ENCODE assay signal across 21 cellular contexts in the genomic region with DNA sequence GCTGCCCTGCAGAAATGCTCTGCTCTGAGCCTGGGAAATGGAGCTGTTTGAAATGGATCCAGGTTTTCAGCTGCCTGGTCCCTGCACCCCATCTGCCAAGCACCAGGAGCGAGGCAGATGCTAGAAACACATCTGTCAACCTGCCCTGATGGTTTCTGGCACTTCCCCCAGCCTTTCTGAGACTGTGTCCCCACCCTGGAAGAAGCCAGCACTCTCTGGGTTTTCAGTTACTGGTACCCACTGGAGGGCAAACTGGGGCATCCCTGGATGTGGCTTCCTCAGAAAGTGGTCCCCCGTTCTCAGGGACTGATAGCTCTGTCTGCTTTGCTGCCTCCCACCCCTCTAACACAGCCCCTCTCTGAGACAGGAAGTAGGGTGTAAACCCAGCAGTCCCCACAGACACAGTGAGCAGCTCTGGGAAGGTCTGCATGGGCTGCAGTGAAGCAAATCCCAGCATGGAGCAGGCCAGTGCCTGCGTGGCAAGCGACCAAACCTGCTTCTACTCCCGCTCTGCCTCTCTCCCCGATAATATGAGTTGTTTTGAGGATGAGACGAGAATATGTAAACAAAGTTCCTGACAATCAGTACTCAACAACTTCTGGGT. TPM values are rescaled to one million over a fixed set of nuclear protein-coding genes. Genes with fewer than 3 reads are reported as not detected.
DNase-seq lines count a peak whose midpoint lies in the region; ATAC-seq, FAIRE-seq and TF ChIP-seq lines count a peak whose summit lies in the region.
"Had no signal": no experiment of that assay in that cellular context is flagged by ENCODE, and none has a peak within 500 bp of the region (broad histone marks: within the 10 kb centered on the region; RNA-seq: fewer than 3 reads in every experiment).

No MANE protein-coding gene starts in this region.

- TF ChIP-seq POLR2A in H1 (IDR thresholded peaks at IDR 0.05; ENCODE audit: control extremely low read depth in 1 of 2, low read depth in 2 of 2, low read length in 2 of 2) = no peak
- no peak for TF ChIP-seq POLR2A in GM12891 (IDR thresholded peaks at IDR 0.05; ENCODE audit: low read depth, low read length)

- H3K4me1 Mint-ChIP-seq in activated CD8-positive, alpha-beta memory T cell treated with anti-CD3 and anti-CD28 coated beads, Interleukin-2, amount 10 ng/mL, durations not matched to agents 7 days and 5 days = no peaks in the 10 kb centered on the region
- no peaks in the 10 kb centered on the region for H3K4me1 Mint-ChIP-seq in T-cell

- no peaks in the 10 kb centered on the region for H3K9me3 Mint-ChIP-seq in activated CD8-positive, alpha-beta memory T cell treated with anti-CD3 and anti-CD28 coated beads, Interleukin-2, amount 10 ng/mL, durations not matched to agents 7 days and 5 days (ENCODE audit: low read depth)
- H3K9me3 Mint-ChIP-seq in T-cell = no peaks in the 10 kb centered on the region
- H3K9me3 Mint-ChIP-seq: CD4-positive, alpha-beta memory T cell; H9 had no signal

- no peak overlapping the region for H4K8ac ChIP-seq in H1 (ENCODE audit: extremely low read depth, insufficient read depth, low read length)

- H3K14ac ChIP-seq in H1 (ENCODE audit: insufficient read length) = no peak overlapping the region

- H3K27me3 Mint-ChIP-seq in activated CD8-positive, alpha-beta memory T cell treated with anti-CD3 and anti-CD28 coated beads, Interleukin-2, amount 10 ng/mL, durations not matched to agents 7 days and 5 days = peaks cover 11% of the 10 kb centered on the region
- H3K27me3 Mint-ChIP-seq in T-cell = peaks cover 0 to 2% of the 10 kb centered on the region in 2 donors

- H3K79me1 ChIP-seq in H1 (ENCODE audit: low read depth, low read length) = no peaks in the 10 kb centered on the region

- H2BK120ac ChIP-seq in H1 (replicated peaks; ENCODE audit: low read depth, low read length) = no peak overlapping the region

- no peak overlapping the region for H3K56ac ChIP-seq in H1 (replicated peaks; ENCODE audit: insufficient read length, low read depth, low read length)

- no peaks in the 10 kb centered on the region for H3K36me3 ChIP-seq in H1 (ENCODE audit: control insufficient read depth in 2 of 4, insufficient read depth in 4 of 4, low read length in 3 of 4)

- H3K4me2 ChIP-seq in H1 (ENCODE audit: insufficient read depth in 1 of 2, low read depth in 2 of 2, low read length in 2 of 2) = no peak overlapping the region
- H3K4me2 ChIP-seq: SK-N-SH had no signal

- H3K18ac ChIP-seq in H1 (ENCODE audit: extremely low read depth, low read length) = no peak overlapping the region

- ATAC-seq in activated CD8-positive, alpha-beta memory T cell treated with anti-CD3 and anti-CD28 coated beads, Interleukin-2, amount 10 ng/mL, durations not matched to agents 7 days and 5 days = no peak
- ATAC-seq in T-cell (replicated peaks in 1 of 4) = no peak
- ATAC-seq in HG03565 (IDR thresholded peaks at IDR 0.05; ENCODE audit: unreplicated experiment) = no peak

- TF ChIP-seq EP300 in H1 (IDR thresholded peaks at IDR 0.05; ENCODE audit: borderline replicate concordance in 1 of 2, low read depth in 2 of 2, low read length in 2 of 2) = no peak

- no peak overlapping the region for H3K4me3 Mint-ChIP-seq in activated CD8-positive, alpha-beta memory T cell treated with anti-CD3 and anti-CD28 coated beads, Interleukin-2, amount 10 ng/mL, durations not matched to agents 7 days and 5 days
- no peak overlapping the region for H3K4me3 Mint-ChIP-seq in T-cell
- H3K4me3 Mint-ChIP-seq: B cell; CD4-positive, alpha-beta memory T cell; H9 had no signal

- no peak overlapping the region for H2BK5ac ChIP-seq in H1 (ENCODE audit: low read depth, low read length)

- no peak overlapping the region for H2BK20ac ChIP-seq in H1 (ENCODE audit: low read length)

- 93% methylated on average over 7 of the region's 7 CpGs; no CpG with 5 or more reads in 1 of the 2 experiments for WGBS in H1 (ENCODE audit: extremely low coverage in 1 of 2, insufficient coverage in 1 of 2, insufficient read length in 1 of 2, insufficient replicate concordance in 2 of 2, low coverage in 1 of 2, low lambda C conversion rate in 2 of 2, missing lambda C conversion rate in 1 of 2), 2 experiments

- no peak for TF ChIP-seq RAD21 in H1 (IDR thresholded peaks at IDR 0.05 in 1 of 2, conservative IDR thresholded peaks at IDR 0.05 in 1 of 2; ENCODE audit: low read depth in 2 of 2, low read length in 2 of 2)

- no peaks in the 10 kb centered on the region for H3K36me3 Mint-ChIP-seq in activated CD8-positive, alpha-beta memory T cell treated with anti-CD3 and anti-CD28 coated beads, Interleukin-2, amount 10 ng/mL, durations not matched to agents 7 days and 5 days
- H3K36me3 Mint-ChIP-seq in T-cell = no peaks in the 10 kb centered on the region
- H3K36me3 Mint-ChIP-seq: CD4-positive, alpha-beta memory T cell had no signal

- CTCF ChIA-PET in activated CD8-positive, alpha-beta memory T cell treated with anti-CD3 and anti-CD28 coated beads, Interleukin-2, amount 10 ng/mL, durations not matched to agents 7 days and 5 days (lab: Charles Lee) = interaction anchor here (1.0 to 6.6 kb wide), 4 partner anchors 23 to 219 kb away, joined by 3 to 92 read pairs (median 6); no protein-coding TSS in a partner anchor
- CTCF ChIA-PET in H1 (lab: Charles Lee; ENCODE audit: partially characterized antibody) = interaction anchor here (0.7 to 7.4 kb wide), 12 partner anchors 7 to 220 kb away, joined by 3 to 44 read pairs (median 6); no protein-coding TSS in a partner anchor
- CTCF ChIA-PET in T-cell (lab: Charles Lee) = interaction anchor here in 1 of 2 donors (1.2 kb wide), 1 partner anchor 220 kb away, joined by 4 read pairs; no protein-coding TSS in a partner anchor

- H3K27ac ChIP-seq in H1 (ENCODE audit: low read depth, low read length) = no peak overlapping the region

- H3K23ac ChIP-seq in H1 (ENCODE audit: insufficient read length) = no peak overlapping the region

- POLR2A ChIA-PET in H1 (lab: Charles Lee; ENCODE audit: partially characterized antibody) (no interaction called here), T-cell (lab: Charles Lee) (no interaction called here)

- 0 out of 2 replicates have a peak overlapping the region, but pooled peaks have one; percentile 52 for H2AFZ ChIP-seq in H1 (ENCODE audit: low read length)

- FAIRE-seq in H1 (lab: Jason Lieb, UNC) (no peak), GM12891 (lab: Jason Lieb, UNC) (no peak)

- no peak for TF ChIP-seq CTCF in H1 (IDR thresholded peaks at IDR 0.05; ENCODE audit: control extremely low read depth in 1 of 3, insufficient read depth in 1 of 3, low read depth in 1 of 3, low read length in 3 of 3)

- H3K9me3 ChIP-seq in H1 (ENCODE audit: insufficient read depth in 2 of 2, low read depth in 1 of 2, low read length in 1 of 2) = no peaks in the 10 kb centered on the region
- H3K9me3 ChIP-seq: SK-N-SH had no signal

- no peak overlapping the region for H2BK12ac ChIP-seq in H1 (ENCODE audit: low read depth, low read length)

- no peak overlapping the region for H3K4me3 ChIP-seq in H1 (ENCODE audit: extremely low read depth in 1 of 4, insufficient read depth in 2 of 4, low read depth in 3 of 4, low read length in 4 of 4)

- no peaks in the 10 kb centered on the region for H3K23me2 ChIP-seq in H1 (ENCODE audit: low read depth, low read length)

- H3K4ac ChIP-seq in H1 (replicated peaks; ENCODE audit: insufficient read length, low read depth, low read length) = no peak overlapping the region

- no peak overlapping the region for H3K9ac ChIP-seq in H1 (replicated peaks in 1 of 4; ENCODE audit: extremely low read depth in 1 of 4, low read depth in 3 of 4, low read length in 3 of 4)
- H3K9ac ChIP-seq: SK-N-SH had no signal

- H4K5ac ChIP-seq in H1 (ENCODE audit: insufficient read length, low read depth, low read length) = no peak overlapping the region

- no peaks in the 10 kb centered on the region for H4K20me1 ChIP-seq in H1 (replicated peaks in 1 of 2; ENCODE audit: control insufficient read depth in 1 of 2, insufficient read depth in 2 of 2, low read length in 2 of 2)

- no peaks in the 10 kb centered on the region for H3K27me3 ChIP-seq in H1 (replicated peaks in 1 of 4; ENCODE audit: control insufficient read depth in 3 of 4, extremely low read depth in 1 of 4, insufficient read depth in 3 of 4, low read length in 3 of 4)

- peak; percentile 27 for DNase-seq in activated CD8-positive, alpha-beta memory T cell treated with anti-CD3 and anti-CD28 coated beads, Interleukin-2, amount 10 ng/mL, durations not matched to agents 7 days and 5 days
- DNase-seq in activated CD8-positive, alpha-beta memory T cell treated with anti-CD3 and anti-CD28 coated beads for 24 hours = no peak
- DNase-seq in NCI-H1694 (lab: John Stamatoyannopoulos, UW) (peak; percentile 44), H1 (ENCODE audit: low read depth in 1 of 2, low spot score in 2 of 2) (peak in 1 of 2 experiments; percentile 36), GM12891 (ENCODE audit: insufficient read length, low spot score) (no peak), activated T-cell treated with anti-CD3 and anti-CD28 coated beads for 4 hours (no peak), T-cell (no peak)
- DNase-seq: 8988T; CD4-positive, alpha-beta memory T cell; DMS53; H9; IMR-90; NCI-H1048; NCI-H1436; NCI-H2081; NK-92 treated with Interleukin-12 subunit alpha and Interleukin-12 subunit beta, amount 100 ng/mL, for 24 hours; SHP77 treated with DMSO at 0.1 percent for 48 hours; SK-N-SH had no signal

- no peak overlapping the region for H2AK5ac ChIP-seq in H1 (ENCODE audit: low read depth, low read length)

- H2BK15ac ChIP-seq in H1 (ENCODE audit: low read length) = no peak overlapping the region

- H3K4me1 ChIP-seq in H1 (replicated peaks in 1 of 4; ENCODE audit: control insufficient read depth in 3 of 4, insufficient read depth in 4 of 4, low read length in 3 of 4) = peaks cover 0 to 3% (median 1%) of the 10 kb centered on the region in 4 experiments; a peak in 2 of 7 replicates

- H3K79me2 ChIP-seq in H1 (ENCODE audit: control insufficient read depth in 1 of 2, insufficient read depth in 2 of 2, low read length in 2 of 2) = no peaks in the 10 kb centered on the region

- H4K91ac ChIP-seq in H1 (replicated peaks; ENCODE audit: insufficient read length, low read length) = no peak overlapping the region

- no peak overlapping the region for H3K27ac Mint-ChIP-seq in activated CD8-positive, alpha-beta memory T cell treated with anti-CD3 and anti-CD28 coated beads, Interleukin-2, amount 10 ng/mL, durations not matched to agents 7 days and 5 days
- H3K27ac Mint-ChIP-seq in T-cell = no peak overlapping the region
- H3K27ac Mint-ChIP-seq: B cell; CD4-positive, alpha-beta memory T cell; H9 had no signal

RNA-seq across cellular contexts. Expression of a gene that starts 54.2 kb away (rescaled TPM):
- total RNA-seq in activated CD8-positive, alpha-beta memory T cell treated with anti-CD3 and anti-CD28 coated beads, Interleukin-2, amount 10 ng/mL, durations not matched to agents 7 days and 5 days = under 1 TPM; 0.09 to 0.40 TPM
- total RNA-seq in H1 (2021; fragmentation: NEBNext Ultra II Directional; extraction: Animal tissue kit (Norgen Biotek cat#: 25700)) = 1.6 and 1.8 TPM in 2 replicates
- polyA plus RNA-seq in H1 (2011; rRNA removed) = 0.83 and 1.1 TPM in 2 replicates
- 0.54 TPM for polyA plus RNA-seq in H1 (2011; cell fraction: cytosol; rRNA removed)
- 1.4 TPM for polyA plus RNA-seq in H1 (2011; cell fraction: nucleus; rRNA removed)
- polyA plus RNA-seq in H1 (2012, experiment 1 of 2) = 0.77 to 1.4 TPM (median 1.2 TPM) in 4 replicates
- polyA plus RNA-seq in H1 (2012, experiment 2 of 2) = 1.6 TPM
- 1.7 TPM for polyA plus RNA-seq in H1 (2013, experiment 1 of 2)
- polyA plus RNA-seq in H1 (2013, experiment 2 of 2) = 1.4 TPM
- polyA minus RNA-seq in H1 (2011; rRNA and poly(A)+ RNA removed) = 0.66 and 0.76 TPM in 2 replicates
- polyA minus RNA-seq in H1 (2011; cell fraction: cytosol; rRNA and poly(A)+ RNA removed) = 1.4 TPM
- 4.2 TPM for polyA minus RNA-seq in H1 (2011; cell fraction: nucleus; rRNA and poly(A)+ RNA removed)
- not detected for polyA plus RNA-seq in GM12891 (2012; ENCODE audit: low read depth, missing spikeins)
- total RNA-seq in T-cell = under 1 TPM; 0.23 to 0.56 (median 0.32) TPM
- total RNA-seq: IMR-90, NCI-H460 had no signal

Comparison
In these comparisons a context has a peak if more than half of its experiments do, and no peak if none do; other contexts are left out.
1. DNase-seq: peak in activated CD8-positive, alpha-beta memory T cell treated with anti-CD3 and anti-CD28 coated beads, Interleukin-2, amount 10 ng/mL, durations not matched to agents 7 days and 5 days (single experiment) and NCI-H1694 (single experiment); none in activated CD8-positive, alpha-beta memory T cell treated with anti-CD3 and anti-CD28 coated beads for 24 hours (single experiment), GM12891 (single experiment), activated T-cell treated with anti-CD3 and anti-CD28 coated beads for 4 hours (single experiment) and T-cell (0 of 34).